20 cellular contexts compared by ENCODE assay signal in the genomic region with DNA sequence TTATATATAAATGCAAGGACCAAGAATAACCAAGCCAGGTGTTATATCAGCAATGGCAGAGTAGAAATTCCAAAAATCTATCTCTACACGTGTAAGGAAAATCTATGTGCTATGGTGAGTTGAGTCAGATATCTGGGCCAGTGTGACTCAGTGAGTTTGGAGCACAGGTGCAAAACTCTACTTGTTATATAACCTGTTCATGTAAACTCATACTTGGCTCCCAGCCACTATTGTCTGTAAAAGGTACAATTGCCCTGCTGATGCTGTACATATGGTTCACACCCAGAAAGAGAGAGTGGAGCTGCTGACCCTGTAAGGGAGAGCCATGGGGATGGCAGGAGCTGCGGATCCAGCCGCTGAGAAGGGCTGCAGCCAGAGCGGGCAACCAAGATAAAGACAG.
A peak's percentile ranks its signal among the peaks of the same experiment; 100 is the strongest.
DNase-seq lines count a peak whose midpoint lies in the region; ATAC-seq and TF ChIP-seq lines count a peak whose summit lies in the region.
"Had no signal": no experiment of that assay in that cellular context is flagged by ENCODE, and none has a peak within 500 bp of the region (broad histone marks: within the 10 kb centered on the region; RNA-seq: fewer than 3 reads in every experiment).

No MANE protein-coding gene starts in this region.

- H3K27ac ChIP-seq in colonic mucosa (no peak overlapping the region), Karpas-422 (ENCODE audit: low read length) (no peak overlapping the region)
- H3K27ac ChIP-seq: BLaER1 treated with 17β-estradiol and CSF1 and Interleukin-3, amounts not matched to agents 10 nM and 100 nM had no signal

- H3K79me2 ChIP-seq in Karpas-422 (ENCODE audit: low read length): no peaks in the 10 kb centered on the region

- H3K4me3 ChIP-seq in colonic mucosa (no peak overlapping the region), Karpas-422 (ENCODE audit: low read length) (no peak overlapping the region)
- H3K4me3 ChIP-seq: BLaER1 treated with 17β-estradiol and CSF1 and Interleukin-3, amounts not matched to agents 10 nM and 100 nM had no signal

- H3K9ac ChIP-seq in colonic mucosa (ENCODE audit: low read depth in 2 of 2, low read length in 2 of 2) (no peak overlapping the region), Karpas-422 (ENCODE audit: low read length) (no peak overlapping the region)
- H3K9ac ChIP-seq: BLaER1 treated with 17β-estradiol and CSF1 and Interleukin-3, amounts not matched to agents 10 nM and 100 nM had no signal

- intact Hi-C loops in colonic mucosa (cut with DNase I) (no loop called here), left colon (cut with DNase I, micrococcal nuclease) (no loop called here)

- no peaks in the 10 kb centered on the region for H4K20me1 ChIP-seq in Karpas-422 (ENCODE audit: insufficient read depth, low read depth, low read length)
- H4K20me1 ChIP-seq: BLaER1 treated with 17β-estradiol and CSF1 and Interleukin-3, amounts not matched to agents 10 nM and 100 nM had no signal

- no peak overlapping the region for H3K4me2 ChIP-seq in Karpas-422 (ENCODE audit: low read depth, low read length, poor library complexity, severe bottlenecking)
- H3K4me2 ChIP-seq: BLaER1 treated with 17β-estradiol and CSF1 and Interleukin-3, amounts not matched to agents 10 nM and 100 nM had no signal

- no peaks in the 10 kb centered on the region for H3K27me3 ChIP-seq in colonic mucosa
- H3K27me3 ChIP-seq in Karpas-422 (ENCODE audit: low read length): peaks cover 2% of the 10 kb centered on the region; the same call in 1 of the 2 replicates
- H3K27me3 ChIP-seq: BLaER1 treated with 17β-estradiol and CSF1 and Interleukin-3, amounts not matched to agents 10 nM and 100 nM had no signal

- 0 out of 2 replicates have a peak, but pooled peaks cover 3% of the 10 kb centered on the region for H3K9me2 ChIP-seq in Karpas-422 (replicated peaks; ENCODE audit: insufficient read depth, low read length)

- ATAC-seq in left colon: peak; percentile 99
- ATAC-seq: CD8-positive, alpha-beta T cell had no signal

- peaks cover 4% of the 10 kb centered on the region for H3K4me1 ChIP-seq in colonic mucosa
- peaks cover 2% of the 10 kb centered on the region for H3K4me1 ChIP-seq in Karpas-422 (ENCODE audit: low read length)
- H3K4me1 ChIP-seq: BLaER1 treated with 17β-estradiol and CSF1 and Interleukin-3, amounts not matched to agents 10 nM and 100 nM had no signal

- H3K9me3 ChIP-seq in colonic mucosa (no peaks in the 10 kb centered on the region), Karpas-422 (ENCODE audit: low read length) (no peaks in the 10 kb centered on the region)

- no peak overlapping the region for H2AFZ ChIP-seq in Karpas-422 (ENCODE audit: low read length)

- TF ChIP-seq CTCF in colonic mucosa (IDR thresholded peaks at IDR 0.05): no peak

- peak; percentile 54 for DNase-seq in NCI-H2171 treated with DMSO at 0.1 percent for 48 hours (lab: John Stamatoyannopoulos, UW)
- DNase-seq in NCI-H2171 (lab: John Stamatoyannopoulos, UW): no peak
- DNase-seq in DMS53 treated with DMSO at 0.1 percent for 48 hours (lab: John Stamatoyannopoulos, UW; ENCODE audit: unreplicated experiment): peak; percentile 9
- peak; percentile 81 for DNase-seq in colonic mucosa
- peak; percentile 42 to 61 for DNase-seq in left colon
- DNase-seq in Karpas-422: no peak
- no peak for DNase-seq in DMS79 (lab: John Stamatoyannopoulos, UW)
- no peak for DNase-seq in activated effector memory CD4-positive, alpha-beta T cell treated with anti-CD3 and anti-CD28 coated beads, Interleukin-2, amount 50 U/mL, for 16 hours
- DNase-seq: 8988T; CD8-positive, alpha-beta T cell; GDM1; H7; MM.1S; NCI-H1048; NCI-H1436; NCI-H1930; NCI-H510A; NCI-H82; Right ventricle myocardium superior had no signal

- no peaks in the 10 kb centered on the region for H3K36me3 ChIP-seq in colonic mucosa
- no peaks in the 10 kb centered on the region for H3K36me3 ChIP-seq in Karpas-422 (ENCODE audit: insufficient read depth, low read length)
- H3K36me3 ChIP-seq: BLaER1 treated with 17β-estradiol and CSF1 and Interleukin-3, amounts not matched to agents 10 nM and 100 nM had no signal

Comparison
In these comparisons a context has a peak if more than half of its experiments do, and no peak if none do; other contexts are left out.
1. DNase-seq: peak in NCI-H2171 treated with DMSO at 0.1 percent for 48 hours (single experiment), DMS53 treated with DMSO at 0.1 percent for 48 hours (single experiment), colonic mucosa (single experiment) and left colon (2 of 2); none in NCI-H2171 (single experiment), Karpas-422 (single experiment), DMS79 (single experiment) and activated effector memory CD4-positive, alpha-beta T cell treated with anti-CD3 and anti-CD28 coated beads, Interleukin-2, amount 50 U/mL, for 16 hours (single experiment).